ENCODE assay signal across 1 cellular context in the genomic region with DNA sequence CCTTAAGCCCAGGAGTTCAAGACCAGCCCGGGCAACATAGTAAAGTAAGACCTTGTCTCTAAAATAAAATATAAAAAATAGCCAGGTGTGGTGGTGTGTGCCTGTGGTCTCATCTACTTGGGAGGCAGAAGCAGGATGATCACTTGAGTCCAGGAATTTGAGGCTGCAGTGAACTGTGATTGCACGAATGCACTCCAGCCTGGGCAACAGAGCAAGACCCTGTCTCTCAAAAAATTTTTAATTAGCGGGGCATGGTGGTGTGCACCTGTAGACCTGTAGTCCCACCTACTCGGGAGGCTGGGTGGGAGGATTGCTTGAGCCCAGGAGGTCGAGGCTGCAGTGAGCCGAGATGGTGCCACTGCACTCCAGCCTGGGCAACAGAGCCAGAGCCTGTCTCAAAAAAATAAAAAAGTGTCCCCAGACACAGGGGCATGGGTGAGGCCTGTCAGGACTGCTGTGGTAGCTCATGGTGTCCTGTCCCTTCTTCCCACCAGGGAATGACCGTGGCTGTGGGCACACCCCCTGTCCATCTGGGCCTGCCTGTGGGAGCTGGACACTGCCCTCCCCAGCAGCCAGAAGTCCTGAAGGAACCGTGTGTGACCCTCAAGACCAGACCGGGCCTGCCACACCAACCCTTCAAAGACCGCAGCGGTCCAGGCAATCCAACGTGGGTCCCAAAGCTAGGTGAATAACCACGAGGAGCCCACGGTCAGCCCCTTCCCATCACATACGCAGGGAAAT.
A peak's percentile ranks its signal among the peaks of the same experiment; 100 is the strongest.
TF ChIP-seq lines count a peak whose summit lies in the region.

No MANE protein-coding gene starts in this region.

TF ChIP-seq in HepG2, 621 proteins besides CTCF, POLR2A, EP300 and RAD21 (continues in another document):
- TF ChIP-seq NFYC (CRISPR knock-in tag; IDR thresholded peaks at IDR 0.05) (no peak), ZNF777 (CRISPR knock-in tag; IDR thresholded peaks at IDR 0.05) (no peak), ZFP41 (CRISPR knock-in tag; IDR thresholded peaks at IDR 0.05; ENCODE audit: borderline replicate concordance) (0 out of 2 replicates have a peak, but pooled peaks have one; percentile 20), AGO1 (IDR thresholded peaks at IDR 0.05; ENCODE audit: low read depth, low read length, poor library complexity, severe bottlenecking) (no peak), NFE2L1 (CRISPR knock-in tag; IDR thresholded peaks at IDR 0.05; ENCODE audit: borderline replicate concordance) (no peak), ZNF333 (CRISPR knock-in tag; IDR thresholded peaks at IDR 0.05; ENCODE audit: borderline replicate concordance) (no peak), CC2D1A (CRISPR knock-in tag; IDR thresholded peaks at IDR 0.05) (no peak), AKNA (CRISPR knock-in tag; IDR thresholded peaks at IDR 0.05; ENCODE audit: borderline replicate concordance) (no peak), ZNF557 (CRISPR knock-in tag; IDR thresholded peaks at IDR 0.05) (no peak), ZNF589 (CRISPR knock-in tag; conservative IDR thresholded peaks at IDR 0.05) (no peak), ZNF839 (CRISPR knock-in tag; IDR thresholded peaks at IDR 0.05; ENCODE audit: borderline replicate concordance) (peak; percentile 81; the same call in 1 of the 2 replicates), TFE3 (CRISPR knock-in tag; IDR thresholded peaks at IDR 0.05) (no peak), NR1H2 (CRISPR knock-in tag; IDR thresholded peaks at IDR 0.05; ENCODE audit: borderline replicate concordance, low read depth) (no peak), ZNF800 (CRISPR knock-in tag; IDR thresholded peaks at IDR 0.05) (0 out of 2 replicates have a peak, but pooled peaks have one; percentile 4), RFX3 (CRISPR knock-in tag; IDR thresholded peaks at IDR 0.05) (no peak), MIXL1 (CRISPR knock-in tag; IDR thresholded peaks at IDR 0.05) (no peak), PRDM4 (CRISPR knock-in tag; IDR thresholded peaks at IDR 0.05; ENCODE audit: borderline replicate concordance) (no peak), NFATC3 (CRISPR knock-in tag; IDR thresholded peaks at IDR 0.05) (no peak), ATF7 (IDR thresholded peaks at IDR 0.05) (no peak), ATF7 (CRISPR knock-in tag; IDR thresholded peaks at IDR 0.05) (no peak), ZSCAN29 (CRISPR knock-in tag; conservative IDR thresholded peaks at IDR 0.05) (no peak), ATAD3A (CRISPR knock-in tag; IDR thresholded peaks at IDR 0.05) (no peak), ZNF296 (CRISPR knock-in tag; conservative IDR thresholded peaks at IDR 0.05) (0 out of 2 replicates have a peak, but pooled peaks have one; percentile 70), NFKB2 (CRISPR knock-in tag; IDR thresholded peaks at IDR 0.05; ENCODE audit: borderline replicate concordance) (no peak), ZNF121 (CRISPR knock-in tag; IDR thresholded peaks at IDR 0.05) (peak; percentile 82), ZNF326 (CRISPR knock-in tag; IDR thresholded peaks at IDR 0.05; ENCODE audit: borderline replicate concordance) (no peak), TBX3 (IDR thresholded peaks at IDR 0.05; ENCODE audit: borderline replicate concordance) (no peak), NCOA2 (CRISPR knock-in tag; IDR thresholded peaks at IDR 0.05) (no peak), ZNF572 (CRISPR knock-in tag; IDR thresholded peaks at IDR 0.05) (0 out of 2 replicates have a peak, but pooled peaks have one; percentile 47), HOXA3 (CRISPR knock-in tag; IDR thresholded peaks at IDR 0.05) (0 out of 2 replicates have a peak, but pooled peaks have one; percentile 3), SNRNP70 (IDR thresholded peaks at IDR 0.05; ENCODE audit: low read depth, low read length) (no peak), TIGD3 (CRISPR knock-in tag; IDR thresholded peaks at IDR 0.05; ENCODE audit: borderline replicate concordance) (no peak), ZNF225 (CRISPR knock-in tag; IDR thresholded peaks at IDR 0.05) (0 out of 2 replicates have a peak, but pooled peaks have one; percentile 24)
- TF ChIP-seq, protein P1, sequence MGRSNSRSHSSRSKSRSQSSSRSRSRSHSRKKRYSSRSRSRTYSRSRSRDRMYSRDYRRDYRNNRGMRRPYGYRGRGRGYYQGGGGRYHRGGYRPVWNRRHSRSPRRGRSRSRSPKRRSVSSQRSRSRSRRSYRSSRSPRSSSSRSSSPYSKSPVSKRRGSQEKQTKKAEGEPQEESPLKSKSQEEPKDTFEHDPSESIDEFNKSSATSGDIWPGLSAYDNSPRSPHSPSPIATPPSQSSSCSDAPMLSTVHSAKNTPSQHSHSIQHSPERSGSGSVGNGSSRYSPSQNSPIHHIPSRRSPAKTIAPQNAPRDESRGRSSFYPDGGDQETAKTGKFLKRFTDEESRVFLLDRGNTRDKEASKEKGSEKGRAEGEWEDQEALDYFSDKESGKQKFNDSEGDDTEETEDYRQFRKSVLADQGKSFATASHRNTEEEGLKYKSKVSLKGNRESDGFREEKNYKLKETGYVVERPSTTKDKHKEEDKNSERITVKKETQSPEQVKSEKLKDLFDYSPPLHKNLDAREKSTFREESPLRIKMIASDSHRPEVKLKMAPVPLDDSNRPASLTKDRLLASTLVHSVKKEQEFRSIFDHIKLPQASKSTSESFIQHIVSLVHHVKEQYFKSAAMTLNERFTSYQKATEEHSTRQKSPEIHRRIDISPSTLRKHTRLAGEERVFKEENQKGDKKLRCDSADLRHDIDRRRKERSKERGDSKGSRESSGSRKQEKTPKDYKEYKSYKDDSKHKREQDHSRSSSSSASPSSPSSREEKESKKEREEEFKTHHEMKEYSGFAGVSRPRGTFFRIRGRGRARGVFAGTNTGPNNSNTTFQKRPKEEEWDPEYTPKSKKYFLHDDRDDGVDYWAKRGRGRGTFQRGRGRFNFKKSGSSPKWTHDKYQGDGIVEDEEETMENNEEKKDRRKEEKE (IDR thresholded peaks at IDR 0.05): no peak
- TF ChIP-seq, protein P2, sequence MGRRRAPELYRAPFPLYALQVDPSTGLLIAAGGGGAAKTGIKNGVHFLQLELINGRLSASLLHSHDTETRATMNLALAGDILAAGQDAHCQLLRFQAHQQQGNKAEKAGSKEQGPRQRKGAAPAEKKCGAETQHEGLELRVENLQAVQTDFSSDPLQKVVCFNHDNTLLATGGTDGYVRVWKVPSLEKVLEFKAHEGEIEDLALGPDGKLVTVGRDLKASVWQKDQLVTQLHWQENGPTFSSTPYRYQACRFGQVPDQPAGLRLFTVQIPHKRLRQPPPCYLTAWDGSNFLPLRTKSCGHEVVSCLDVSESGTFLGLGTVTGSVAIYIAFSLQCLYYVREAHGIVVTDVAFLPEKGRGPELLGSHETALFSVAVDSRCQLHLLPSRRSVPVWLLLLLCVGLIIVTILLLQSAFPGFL (CRISPR knock-in tag; IDR thresholded peaks at IDR 0.05): no peak
- TF ChIP-seq, protein P3, sequence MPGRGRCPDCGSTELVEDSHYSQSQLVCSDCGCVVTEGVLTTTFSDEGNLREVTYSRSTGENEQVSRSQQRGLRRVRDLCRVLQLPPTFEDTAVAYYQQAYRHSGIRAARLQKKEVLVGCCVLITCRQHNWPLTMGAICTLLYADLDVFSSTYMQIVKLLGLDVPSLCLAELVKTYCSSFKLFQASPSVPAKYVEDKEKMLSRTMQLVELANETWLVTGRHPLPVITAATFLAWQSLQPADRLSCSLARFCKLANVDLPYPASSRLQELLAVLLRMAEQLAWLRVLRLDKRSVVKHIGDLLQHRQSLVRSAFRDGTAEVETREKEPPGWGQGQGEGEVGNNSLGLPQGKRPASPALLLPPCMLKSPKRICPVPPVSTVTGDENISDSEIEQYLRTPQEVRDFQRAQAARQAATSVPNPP (CRISPR knock-in tag; IDR thresholded peaks at IDR 0.05): no peak
